8 cellular contexts compared by ENCODE assay signal in genomic region chr16:28880589-28880915, GRCh38. TPM values are rescaled to one million over a fixed set of nuclear protein-coding genes. Genes with fewer than 3 reads are reported as not detected.
DNase-seq lines count a peak whose midpoint lies in the region; ATAC-seq and TF ChIP-seq lines count a peak whose summit lies in the region.

No MANE protein-coding gene starts in this region.

- peaks cover 7% of the 10 kb centered on the region for H3K27me3 Mint-ChIP-seq in activated CD4-positive, alpha-beta T cell treated with anti-CD3 and anti-CD28 coated beads for 36 hours
- peaks cover 5% of the 10 kb centered on the region for H3K27me3 Mint-ChIP-seq in activated B cell treated with CpG ODN at 0.5 μM for 24 hours

- no peak overlapping the region for H3K27ac Mint-ChIP-seq in activated CD4-positive, alpha-beta T cell treated with anti-CD3 and anti-CD28 coated beads for 36 hours
- H3K27ac Mint-ChIP-seq in activated B cell treated with CpG ODN at 0.5 μM for 24 hours: no peak overlapping the region

- H3K4me1 Mint-ChIP-seq in activated CD4-positive, alpha-beta T cell treated with anti-CD3 and anti-CD28 coated beads for 36 hours: peaks cover 20% of the 10 kb centered on the region
- H3K4me1 Mint-ChIP-seq in activated B cell treated with CpG ODN at 0.5 μM for 24 hours: peaks cover 14% of the 10 kb centered on the region

- no peaks in the 10 kb centered on the region for H3K9me3 Mint-ChIP-seq in activated CD4-positive, alpha-beta T cell treated with anti-CD3 and anti-CD28 coated beads for 36 hours (ENCODE audit: low read depth)
- no peaks in the 10 kb centered on the region for H3K9me3 Mint-ChIP-seq in activated B cell treated with CpG ODN at 0.5 μM for 24 hours

- H3K27ac ChIP-seq in spleen: no peak overlapping the region

- POLR2A ChIA-PET in activated CD4-positive, alpha-beta T cell treated with anti-CD3 and anti-CD28 coated beads for 36 hours (lab: Charles Lee): interaction anchor here (1.2 to 1.6 kb wide), 2 partner anchors 18 to 65 kb away, joined by 3 to 5 read pairs; no protein-coding TSS in a partner anchor
- POLR2A ChIA-PET in activated B cell treated with CpG ODN at 0.5 μM for 24 hours (lab: Charles Lee): interaction anchor here (0.5 to 2.8 kb wide), 5 partner anchors 10 to 1993 kb away, joined by 5 to 22 read pairs (median 18); partner anchors contain the start of genes CD19 and SH2B1

- H3K36me3 Mint-ChIP-seq in activated CD4-positive, alpha-beta T cell treated with anti-CD3 and anti-CD28 coated beads for 36 hours (ENCODE audit: low read depth): peaks cover 2% of the 10 kb centered on the region
- no peaks in the 10 kb centered on the region for H3K36me3 Mint-ChIP-seq in activated B cell treated with CpG ODN at 0.5 μM for 24 hours (ENCODE audit: low read depth)

- peak overlapping the region; percentile 85 for H3K4me3 Mint-ChIP-seq in activated CD4-positive, alpha-beta T cell treated with anti-CD3 and anti-CD28 coated beads for 36 hours
- peak overlapping the region; percentile 51 for H3K4me3 Mint-ChIP-seq in activated B cell treated with CpG ODN at 0.5 μM for 24 hours

- CTCF ChIA-PET in activated CD4-positive, alpha-beta T cell treated with anti-CD3 and anti-CD28 coated beads for 36 hours (lab: Charles Lee): interaction anchor here (0.6 to 3.4 kb wide), 8 partner anchors 10 to 1752 kb away, joined by 3 to 23 read pairs (median 4); partner anchors contain the start of gene SPNS1
- CTCF ChIA-PET in activated B cell treated with CpG ODN at 0.5 μM for 24 hours (lab: Charles Lee): interaction anchor here (1.4 to 2.7 kb wide), 2 partner anchors 26 to 65 kb away, joined by 3 to 12 read pairs; no protein-coding TSS in a partner anchor

- no peak for DNase-seq in activated CD4-positive, alpha-beta T cell treated with anti-CD3 and anti-CD28 coated beads for 36 hours
- DNase-seq in activated CD4-positive, alpha-beta T cell treated with anti-CD3 and anti-CD28 coated beads for 48 hours: no peak
- DNase-seq in activated B cell treated with CpG ODN at 0.5 μM for 24 hours (no peak), fibroblast of villous mesenchyme (ENCODE audit: low read depth) (no peak), spleen (peak; percentile 62), 8988T (no peak)
- no peak for DNase-seq in stimulated activated CD8-positive, alpha-beta memory T cell treated with anti-CD3 and anti-CD28 coated beads, Interleukin-4, amount 100 ng/mL, for 48 hours
- DNase-seq in stimulated activated CD4-positive, alpha-beta T cell treated with anti-CD3 and anti-CD28 coated beads, Interleukin-1b, Interleukin-23, amount 100 ng/mL, for 48 hours: no peak

- H3K36me3 ChIP-seq in spleen: peaks cover 0 to 6% (median 0%) of the 10 kb centered on the region in 6 donors

- intact Hi-C loops in activated CD4-positive, alpha-beta T cell treated with anti-CD3 and anti-CD28 coated beads for 36 hours (cut with DNase I, micrococcal nuclease): loop anchor here in 1 of 2 experiments (1.0 kb wide), 2 partner anchors 34 to 56 kb away; partner anchors contain the start of gene TUFM
- intact Hi-C loops in activated B cell treated with CpG ODN at 0.5 μM for 24 hours (cut with micrococcal nuclease): no loop called here
- intact Hi-C loops in spleen (cut with DNase I; ENCODE audit: low total_unique reads): no loop called here

- TF ChIP-seq CTCF in activated B cell treated with CpG ODN at 0.5 μM for 24 hours (IDR thresholded peaks at IDR 0.05) (no peak), fibroblast of villous mesenchyme (IDR thresholded peaks at IDR 0.05; ENCODE audit: insufficient read depth, low read depth, low read length) (no peak), spleen (IDR thresholded peaks at IDR 0.05 in 8 of 11, conservative IDR thresholded peaks at IDR 0.05 in 3 of 11) (no peak)

- peaks cover 0 to 34% (median 0%) of the 10 kb centered on the region in 7 donors for H3K27me3 ChIP-seq in spleen (replicated peaks in 1 of 7)

- no peak for TF ChIP-seq POLR2A in spleen (IDR thresholded peaks at IDR 0.05)

- no peak for ATAC-seq in activated CD4-positive, alpha-beta T cell treated with anti-CD3 and anti-CD28 coated beads for 36 hours
- no peak for ATAC-seq in activated B cell treated with CpG ODN at 0.5 μM for 24 hours (ENCODE audit: low read depth)

- H3K4me1 ChIP-seq in spleen: peaks cover 6 to 27% (median 19%) of the 10 kb centered on the region in 6 donors

- H3K9me3 ChIP-seq in spleen: no peaks in the 10 kb centered on the region

- peak overlapping the region; percentile 73 for H3K4me3 ChIP-seq in fibroblast of villous mesenchyme (ENCODE audit: low read depth, low read length)
- H3K4me3 ChIP-seq in spleen: peak overlapping the region in 6 of 8 donors; percentile 62 to 87 (median 80)

- 14 to 38% (median 27%) methylated on average over 10 to 11 of the region's 11 CpGs for WGBS in spleen, 5 donors

RNA-seq across cellular contexts. Expression of gene ATP2A1, which starts 2.3 kb away (rescaled TPM):
- total RNA-seq in activated CD4-positive, alpha-beta T cell treated with anti-CD3 and anti-CD28 coated beads for 36 hours: 1 to 10 TPM; 2.8 to 3.4 TPM
- total RNA-seq in activated B cell treated with CpG ODN at 0.5 μM for 24 hours (0.71 and 1.0 TPM in 2 replicates), fibroblast of villous mesenchyme (under 0.01 and 0.43 TPM in 2 replicates), spleen (1 to 10 TPM in 2 of 7 donors, under 1 TPM in 3, not detected in 2; 0.26 to 1.5 (median 0.82) TPM)
- polyA plus RNA-seq in spleen: under 1 TPM; 0.33 to 0.46 (median 0.42) TPM

RNA-seq across cellular contexts. Expression of gene SH2B1, which starts 16.9 kb away (rescaled TPM):
- total RNA-seq in activated CD4-positive, alpha-beta T cell treated with anti-CD3 and anti-CD28 coated beads for 36 hours: 10 to 100 TPM; 34.8 to 49.4 TPM
- total RNA-seq in activated B cell treated with CpG ODN at 0.5 μM for 24 hours (65.5 and 77.1 TPM in 2 replicates), fibroblast of villous mesenchyme (16.4 and 19.4 TPM in 2 replicates), spleen (10 to 100 TPM; 25.9 to 70.7 (median 60.7) TPM)
- polyA plus RNA-seq in spleen: 10 to 100 TPM; 28.1 to 60.8 (median 42.7) TPM

RNA-seq across cellular contexts. Expression of gene TUFM, which starts 34.4 kb away (rescaled TPM):
- 100 to 1,000 TPM; 224 to 241 TPM for total RNA-seq in activated CD4-positive, alpha-beta T cell treated with anti-CD3 and anti-CD28 coated beads for 36 hours
- 189 and 206 TPM in 2 replicates for total RNA-seq in activated B cell treated with CpG ODN at 0.5 μM for 24 hours
- total RNA-seq in fibroblast of villous mesenchyme: 89.5 and 94.6 TPM in 2 replicates
- total RNA-seq in spleen: 100 to 1,000 TPM in 5 of 7 donors, 10 to 100 TPM in 2; 76.3 to 136 (median 103) TPM
- polyA plus RNA-seq in spleen: 100 to 1,000 TPM; 182 to 194 (median 190) TPM

RNA-seq across cellular contexts. Expression of gene RABEP2, which starts 44.5 kb away (rescaled TPM):
- total RNA-seq in activated CD4-positive, alpha-beta T cell treated with anti-CD3 and anti-CD28 coated beads for 36 hours: 10 to 100 TPM in 1 of 2 experiments, 1 to 10 TPM in 1; 8.1 to 12.9 TPM
- total RNA-seq in activated B cell treated with CpG ODN at 0.5 μM for 24 hours (93.5 and 110 TPM in 2 replicates), fibroblast of villous mesenchyme (29.4 and 35.4 TPM in 2 replicates), spleen (10 to 100 TPM; 43.1 to 82.5 (median 51.0) TPM)
- polyA plus RNA-seq in spleen: 10 to 100 TPM; 40.8 to 90.0 (median 64.5) TPM

RNA-seq across cellular contexts. Expression of gene CD19, which starts 51.2 kb away (rescaled TPM):
- under 1 TPM; 0.74 to 0.80 TPM for total RNA-seq in activated CD4-positive, alpha-beta T cell treated with anti-CD3 and anti-CD28 coated beads for 36 hours
- total RNA-seq in activated B cell treated with CpG ODN at 0.5 μM for 24 hours (295 and 316 TPM in 2 replicates), fibroblast of villous mesenchyme (not detected in 2 replicates), spleen (100 to 1,000 TPM in 3 of 7 donors, 10 to 100 TPM in 4; 77.0 to 120 (median 98.0) TPM)
- 100 to 1,000 TPM; 202 to 312 (median 278) TPM for polyA plus RNA-seq in spleen
